In genomic region chr17:45948881-45949624, GRCh38 we compare ENCODE assay signal across 8 cellular contexts. TPM values are rescaled to one million over a fixed set of nuclear protein-coding genes. Genes with fewer than 3 reads are reported as not detected.
A peak's percentile ranks its signal among the peaks of the same experiment; 100 is the strongest.
DNase-seq lines count a peak whose midpoint lies in the region; TF ChIP-seq lines count a peak whose summit lies in the region.

No MANE protein-coding gene starts in this region.

- H3T11ph ChIP-seq in H9 (ENCODE audit: low read length) = no peak overlapping the region

- no peak overlapping the region for H4K91ac ChIP-seq in H9 (ENCODE audit: insufficient read length, low read depth, low read length)

- H3K4ac ChIP-seq in H9 (ENCODE audit: low read depth, low read length) = no peak overlapping the region

- CTCF ChIA-PET in AG04450 (lab: Charles Lee) = interaction anchor here (0.5 to 2.2 kb wide), 29 partner anchors 8 to 1934 kb away, joined by 3 to 11 read pairs (median 4); partner anchors contain the start of gene TMEM101
- CTCF ChIA-PET in activated naive CD4-positive, alpha-beta T cell treated with anti-CD3 and anti-CD28 coated beads, Interleukin-2, amount 10 ng/mL, durations not matched to agents 7 days and 5 days (lab: Charles Lee) = interaction anchor here (0.6 to 2.2 kb wide), 14 partner anchors 12 to 1466 kb away, joined by 3 to 8 read pairs (median 3); no protein-coding TSS in a partner anchor

- H3K23ac ChIP-seq in H9 (ENCODE audit: insufficient read length, low read depth, low read length) = no peak overlapping the region

- H4K5ac ChIP-seq in H9 (ENCODE audit: insufficient read length, low read depth, low read length) = no peak overlapping the region

- H2BK12ac ChIP-seq in H9 (ENCODE audit: insufficient read length, low read depth, low read length) = no peak overlapping the region

- no peak overlapping the region for H3K4me3 Mint-ChIP-seq in H9
- H3K4me3 Mint-ChIP-seq in activated naive CD4-positive, alpha-beta T cell treated with anti-CD3 and anti-CD28 coated beads, Interleukin-2, amount 10 ng/mL, durations not matched to agents 7 days and 5 days = peak overlapping the region; percentile 40

- no peaks in the 10 kb centered on the region for H3K36me3 ChIP-seq in suprapubic skin

- peak overlapping the region in 1 of 3 experiments; percentile 73; a peak in 1 of 7 replicates for H3K27ac Mint-ChIP-seq in H9
- H3K27ac Mint-ChIP-seq in activated naive CD4-positive, alpha-beta T cell treated with anti-CD3 and anti-CD28 coated beads, Interleukin-2, amount 10 ng/mL, durations not matched to agents 7 days and 5 days = peak overlapping the region; percentile 55

- H2BK20ac ChIP-seq in H9 (ENCODE audit: low read depth, low read length, poor library complexity, severe bottlenecking) = no peak overlapping the region

- no peak overlapping the region for H2BK15ac ChIP-seq in H9 (ENCODE audit: low read depth, low read length)

- H3K4me2 ChIP-seq in H9 (ENCODE audit: insufficient read depth, insufficient read length, low read length) = peak overlapping the region; percentile 36

- TF ChIP-seq EP300 in suprapubic skin (IDR thresholded peaks at IDR 0.05) = no peak

- POLR2A ChIA-PET in AG04450 (lab: Yijun Ruan, JAX) = interaction anchor here (0.7 kb wide), 1 partner anchor 245 kb away, joined by 3 read pairs; the partner anchor contains the start of gene KANSL1

- no peak overlapping the region for H2BK120ac ChIP-seq in H9 (ENCODE audit: low read depth, low read length, poor library complexity, severe bottlenecking)

- H3K56ac ChIP-seq in H9 (ENCODE audit: insufficient read length, low read depth, low read length) = no peak overlapping the region

- no peak for TF ChIP-seq POLR2A in suprapubic skin (IDR thresholded peaks at IDR 0.05)

- DNase-seq in AG04450 (ENCODE audit: low read depth, low spot score) = peak; percentile 4
- DNase-seq in H9 = peak; percentile 88
- peak; percentile 72 to 74 for DNase-seq in SHP77 (lab: John Stamatoyannopoulos, UW)
- DNase-seq in activated naive CD4-positive, alpha-beta T cell treated with anti-CD3 and anti-CD28 coated beads, Interleukin-2, amount 10 ng/mL, durations not matched to agents 7 days and 5 days = peak; percentile 70
- DNase-seq in globus pallidus (ENCODE audit: low spot score) = peak; percentile 75
- DNase-seq in occipital lobe (lab: John Stamatoyannopoulos, UW) = peak; percentile 52
- peak; percentile 77 to 89 for DNase-seq in suprapubic skin (ENCODE audit: low spot score in 2 of 2)
- no peak for DNase-seq in NCI-H345 (lab: John Stamatoyannopoulos, UW)

- H2BK5ac ChIP-seq in H9 (ENCODE audit: insufficient read length, low read length) = no peak overlapping the region

- H3K4me1 ChIP-seq in H9 (ENCODE audit: insufficient read depth, low read length) (no peaks in the 10 kb centered on the region), suprapubic skin (peaks cover 15% of the 10 kb centered on the region)

- H2AFZ ChIP-seq in H9 (ENCODE audit: low read length) = peak overlapping the region; percentile 27

- H3K18ac ChIP-seq in H9 (ENCODE audit: insufficient read length, low read depth, low read length) = no peak overlapping the region

- no peaks in the 10 kb centered on the region for H3K79me1 ChIP-seq in H9 (ENCODE audit: insufficient read depth, low read depth, low read length, poor library complexity, severe bottlenecking)

- H3K9me3 Mint-ChIP-seq in H9 = no peaks in the 10 kb centered on the region
- no peaks in the 10 kb centered on the region for H3K9me3 Mint-ChIP-seq in activated naive CD4-positive, alpha-beta T cell treated with anti-CD3 and anti-CD28 coated beads, Interleukin-2, amount 10 ng/mL, durations not matched to agents 7 days and 5 days

- no peak overlapping the region for H2AK5ac ChIP-seq in H9 (ENCODE audit: insufficient read length, low read length)

- no CpG with 5 or more reads among the region's 34 CpGs for WGBS in H9 (ENCODE audit: extremely low coverage, insufficient read length, low lambda C conversion rate)
- 7% methylated on average over 34 of the region's 34 CpGs for WGBS in suprapubic skin

- H3K14ac ChIP-seq in H9 (ENCODE audit: insufficient read depth, low read length) = no peak overlapping the region

- H3K27me3 Mint-ChIP-seq in H9 (ENCODE audit: low read depth) = peaks cover 37% of the 10 kb centered on the region
- H3K27me3 Mint-ChIP-seq in activated naive CD4-positive, alpha-beta T cell treated with anti-CD3 and anti-CD28 coated beads, Interleukin-2, amount 10 ng/mL, durations not matched to agents 7 days and 5 days = peaks cover 64% of the 10 kb centered on the region

- H3K4me3 ChIP-seq in AG04450 (ENCODE audit: low read depth, low read length) (peak overlapping the region; percentile 25; the same call in 1 of the 2 replicates), suprapubic skin (peak overlapping the region; percentile 26)

- H3K27me3 ChIP-seq in AG04450 (ENCODE audit: control insufficient read depth, insufficient read depth, low read length) (peaks cover 35% of the 10 kb centered on the region), H9 (ENCODE audit: insufficient read depth, low read length) (no peaks in the 10 kb centered on the region; the same call in 1 of the 2 replicates), suprapubic skin (peaks cover 2% of the 10 kb centered on the region)

- peak; percentile 83 for TF ChIP-seq CTCF in AG04450 (IDR thresholded peaks at IDR 0.05; ENCODE audit: low read depth, low read length)
- TF ChIP-seq CTCF in H9 (conservative IDR thresholded peaks at IDR 0.05) = peak; percentile 84
- peak; percentile 62 to 89 for TF ChIP-seq CTCF in suprapubic skin (IDR thresholded peaks at IDR 0.05)

- H3K9ac ChIP-seq in H9 (ENCODE audit: extremely low read depth, insufficient read length, low read length) = no peak overlapping the region

- peaks cover 24 to 27% of the 10 kb centered on the region in 2 experiments for H3K4me1 Mint-ChIP-seq in H9
- peaks cover 14% of the 10 kb centered on the region for H3K4me1 Mint-ChIP-seq in activated naive CD4-positive, alpha-beta T cell treated with anti-CD3 and anti-CD28 coated beads, Interleukin-2, amount 10 ng/mL, durations not matched to agents 7 days and 5 days

- no peaks in the 10 kb centered on the region; a peak in 1 of 7 replicates for H3K36me3 Mint-ChIP-seq in H9 (ENCODE audit: insufficient read depth in 1 of 3, low read depth in 3 of 3)
- H3K36me3 Mint-ChIP-seq in activated naive CD4-positive, alpha-beta T cell treated with anti-CD3 and anti-CD28 coated beads, Interleukin-2, amount 10 ng/mL, durations not matched to agents 7 days and 5 days = no peaks in the 10 kb centered on the region

- no peaks in the 10 kb centered on the region for H4K20me1 ChIP-seq in H9 (ENCODE audit: control insufficient read depth, insufficient read depth, insufficient read length)

- H3K79me2 ChIP-seq in H9 (ENCODE audit: insufficient read depth, low read length) = no peaks in the 10 kb centered on the region

- H3K9me3 ChIP-seq in AG04450 (ENCODE audit: control insufficient read depth, insufficient read depth, low read length) (no peaks in the 10 kb centered on the region), H9 (ENCODE audit: control insufficient read depth, low read depth, low read length) (no peaks in the 10 kb centered on the region), suprapubic skin (no peaks in the 10 kb centered on the region)

- H4K8ac ChIP-seq in H9 (replicated peaks; ENCODE audit: insufficient read length, low read depth, low read length) = no peak overlapping the region

- H3K23me2 ChIP-seq in H9 (ENCODE audit: insufficient read length, low read depth, low read length, poor library complexity, severe bottlenecking) = no peaks in the 10 kb centered on the region

- no peak overlapping the region for H3K27ac ChIP-seq in AG04450 (ENCODE audit: low read depth, low read length)
- no peak overlapping the region for H3K27ac ChIP-seq in H9 (ENCODE audit: insufficient read length, low read depth, low read length)
- H3K27ac ChIP-seq in suprapubic skin = no peak overlapping the region

RNA-seq across cellular contexts. Expression of gene STH, which starts 50.0 kb away (rescaled TPM):
- not detected in 2 replicates for polyA plus RNA-seq in AG04450 (2011; rRNA removed)
- polyA minus RNA-seq in AG04450 (2011; rRNA and poly(A)+ RNA removed) = not detected in 2 replicates
- total RNA-seq in H9 (2021) = not detected in 2 replicates
- 3.9 TPM for total RNA-seq in occipital lobe
- not detected for total RNA-seq in suprapubic skin

RNA-seq across cellular contexts. Expression of gene MAPT, which starts 54.7 kb away (rescaled TPM):
- 0.21 and 0.27 TPM in 2 replicates for polyA plus RNA-seq in AG04450 (2011; rRNA removed)
- 0.17 and 0.18 TPM in 2 replicates for polyA minus RNA-seq in AG04450 (2011; rRNA and poly(A)+ RNA removed)
- 1.3 and 1.6 TPM in 2 replicates for total RNA-seq in H9 (2021)
- total RNA-seq in occipital lobe = 93.1 TPM
- 1 to 10 TPM; 3.6 to 6.5 (median 4.5) TPM for total RNA-seq in suprapubic skin

Comparison
In these comparisons a context has a peak if more than half of its experiments do, and no peak if none do; other contexts are left out.
1. RNA of gene MAPT, which starts 54.7 kb away (total RNA-seq): 93.1 TPM in occipital lobe (single experiment); 3.6 to 6.5 TPM in suprapubic skin and 1.3 to 1.6 TPM in H9; every median in the first group is over 10 times any median in the second.
2. Peak in every context shown above with its lines, with median percentiles within 50 percentile points of each other: CTCF ChIP-seq.